Comparison of ENCODE assay signal across 8 cellular contexts in genomic region chr7:2451171-2452073, GRCh38. TPM values are rescaled to one million over a fixed set of nuclear protein-coding genes. Genes with fewer than 3 reads are reported as not detected.
DNase-seq lines count a peak whose midpoint lies in the region; ATAC-seq and TF ChIP-seq lines count a peak whose summit lies in the region.

No MANE protein-coding gene starts in this region.

- H3K4me1 ChIP-seq in spleen = peaks cover 8 to 32% (median 17%) of the 10 kb centered on the region in 6 donors

- 9 to 20% (median 13%) methylated on average over 9 to 34 of the region's 34 CpGs for WGBS in spleen, 5 donors

- H3K27me3 Mint-ChIP-seq in MCF 10A (ENCODE audit: insufficient read depth, unreplicated experiment) (no peaks in the 10 kb centered on the region), immature natural killer cell (ENCODE audit: low read depth in 3 of 3) (peaks cover 2 to 7% (median 5%) of the 10 kb centered on the region in 3 donors)

- H3K36me3 Mint-ChIP-seq in MCF 10A (ENCODE audit: insufficient read depth, unreplicated experiment) = peaks cover 4% of the 10 kb centered on the region
- no peaks in the 10 kb centered on the region for H3K36me3 Mint-ChIP-seq in immature natural killer cell

- intact Hi-C loops in MCF 10A (cut with micrococcal nuclease) = loop anchor here (1.0 kb wide), 3 partner anchors 18 to 258 kb away; no protein-coding TSS in a partner anchor
- intact Hi-C loops in spleen (cut with DNase I; ENCODE audit: low total_unique reads) = no loop called here

- peak overlapping the region; percentile 46 for H3K27ac ChIP-seq in WERI-Rb-1
- H3K27ac ChIP-seq in spleen = peak overlapping the region in 3 of 8 donors; percentile 32 to 50 (median 36)

- TF ChIP-seq CTCF in GM12864 (IDR thresholded peaks at IDR 0.05; ENCODE audit: low read depth, low read length, missing control alignments) (peak; percentile 85), WERI-Rb-1 (IDR thresholded peaks at IDR 0.05; ENCODE audit: low read depth, low read length) (peak; percentile 94), MCF 10A (IDR thresholded peaks at IDR 0.05; ENCODE audit: unreplicated experiment) (peak; percentile 98), spleen (IDR thresholded peaks at IDR 0.05 in 8 of 11, conservative IDR thresholded peaks at IDR 0.05 in 3 of 11) (peak; percentile 76 to 98 (median 90))

- POLR2A ChIA-PET in MCF 10A (lab: Yijun Ruan, JAX) = interaction anchor here (0.7 to 1.2 kb wide), 4 partner anchors 71 to 710 kb away, joined by 3 to 4 read pairs (median 3); no protein-coding TSS in a partner anchor

- H3K27ac Mint-ChIP-seq in MCF 10A (ENCODE audit: low read depth, unreplicated experiment) = no peak overlapping the region
- H3K27ac Mint-ChIP-seq in immature natural killer cell = peak overlapping the region; percentile 51 to 78 (median 68)

- DNase-seq in GM12864 (ENCODE audit: low read depth) (no peak), NCI-H2029 (lab: John Stamatoyannopoulos, UW) (peak; percentile 66), WERI-Rb-1 (peak; percentile 87), MCF 10A (ENCODE audit: unreplicated experiment) (peak; percentile 75), immature natural killer cell (peak; percentile 70 to 73 (median 70)), spleen (peak; percentile 97)

- no peaks in the 10 kb centered on the region for H3K4me1 Mint-ChIP-seq in MCF 10A (ENCODE audit: insufficient read depth, unreplicated experiment)
- H3K4me1 Mint-ChIP-seq in immature natural killer cell = peaks cover 24 to 31% of the 10 kb centered on the region in 2 donors

- CTCF ChIA-PET in MCF 10A (lab: Yijun Ruan, JAX) = interaction anchor here (0.6 to 6.2 kb wide), 21 partner anchors 11 to 1011 kb away, joined by 3 to 61 read pairs (median 3); no protein-coding TSS in a partner anchor

- no peaks in the 10 kb centered on the region for H3K36me3 ChIP-seq in WERI-Rb-1
- H3K36me3 ChIP-seq in spleen = peaks cover 0 to 7% (median 0%) of the 10 kb centered on the region in 6 donors

- no peak overlapping the region for H3K4me3 ChIP-seq in GM12864 (ENCODE audit: low read depth, low read length)
- peak overlapping the region; percentile 52 for H3K4me3 ChIP-seq in WERI-Rb-1 (ENCODE audit: low read depth, low read length)
- peak overlapping the region in 7 of 8 donors; percentile 22 to 67 (median 36) for H3K4me3 ChIP-seq in spleen

- no peaks in the 10 kb centered on the region for H3K9me3 Mint-ChIP-seq in MCF 10A (ENCODE audit: unreplicated experiment)
- H3K9me3 Mint-ChIP-seq in immature natural killer cell = no peaks in the 10 kb centered on the region

- no TSS peak for BruUV-seq in MCF 10A (replicated peaks; lab: Mats Ljungman, UMichigan)

- ATAC-seq in HG02623 (IDR thresholded peaks at IDR 0.05; ENCODE audit: unreplicated experiment) (peak; percentile 80), GM18519 (IDR thresholded peaks at IDR 0.05; ENCODE audit: low FRiP score, unreplicated experiment) (no peak)

- no peaks in the 10 kb centered on the region for H3K27me3 ChIP-seq in WERI-Rb-1 (ENCODE audit: insufficient read depth, low read depth, severe bottlenecking)
- H3K27me3 ChIP-seq in spleen (replicated peaks in 1 of 7) = no peaks in the 10 kb centered on the region

- H3K9me3 ChIP-seq in WERI-Rb-1 (ENCODE audit: severe bottlenecking) (no peaks in the 10 kb centered on the region), spleen (peaks cover 0 to 3% (median 0%) of the 10 kb centered on the region in 8 donors)

- TF ChIP-seq POLR2A in spleen (IDR thresholded peaks at IDR 0.05) = no peak

- no peak overlapping the region for H3K4me3 Mint-ChIP-seq in MCF 10A (ENCODE audit: unreplicated experiment)
- H3K4me3 Mint-ChIP-seq in immature natural killer cell = peak overlapping the region; percentile 72 to 85 (median 80)

RNA-seq across cellular contexts. Expression of gene GRIFIN, which starts 24.8 kb away (rescaled TPM):
- total RNA-seq in MCF 10A (2022) = not detected in 2 replicates
- polyA plus RNA-seq in immature natural killer cell = not detected
- not detected for total RNA-seq in spleen
- not detected for polyA plus RNA-seq in spleen

RNA-seq across cellular contexts. Expression of gene CHST12, which starts 48.0 kb away (rescaled TPM):
- total RNA-seq in MCF 10A (2022) (9.8 and 9.9 TPM in 2 replicates), spleen (10 to 100 TPM; 28.2 to 51.4 (median 33.2) TPM)
- polyA plus RNA-seq in immature natural killer cell (100 to 1,000 TPM in 1 of 3 donors, 10 to 100 TPM in 2; 88.9 to 172 (median 93.4) TPM), spleen (10 to 100 TPM in 2 of 3 donors, 1 to 10 TPM in 1; 7.7 to 14.4 (median 11.7) TPM)
